ENCODE assay signal across 20 cellular contexts in the genomic region with DNA sequence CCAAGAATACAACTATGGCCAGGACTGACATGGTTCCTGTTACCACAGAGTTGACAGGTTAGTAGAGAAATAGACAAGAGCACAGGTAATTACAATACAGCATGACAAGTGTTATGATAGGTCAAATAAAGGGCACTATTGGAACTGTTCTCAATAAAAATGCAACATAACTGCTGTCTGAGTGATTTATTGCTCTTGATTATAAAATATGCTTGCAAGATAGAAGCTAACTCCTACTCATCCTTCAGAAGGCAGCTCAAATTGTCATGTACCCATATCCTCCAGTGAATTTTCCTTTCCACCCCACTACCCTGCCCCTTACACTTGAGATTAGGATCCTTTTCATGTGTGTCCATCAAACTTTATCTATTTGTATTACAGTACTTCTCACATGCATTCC. TPM values are rescaled to one million over a fixed set of nuclear protein-coding genes. Genes with fewer than 3 reads are reported as not detected.
DNase-seq lines count a peak whose midpoint lies in the region; ATAC-seq lines count a peak whose summit lies in the region.
"Had no signal": no experiment of that assay in that cellular context is flagged by ENCODE, and none has a peak within 500 bp of the region (broad histone marks: within the 10 kb centered on the region; RNA-seq: fewer than 3 reads in every experiment).

No MANE protein-coding gene starts in this region.

- DNase-seq in Karpas-422, result peak; percentile 38
- peak; percentile 31 for DNase-seq in NCI-H226
- DNase-seq in left kidney (ENCODE audit: low read depth, low spot score), result peak; percentile 29
- no peak for DNase-seq in NCI-H510A treated with DMSO at 0.1 percent for 48 hours (lab: John Stamatoyannopoulos, UW)
- no peak for DNase-seq in DMS 273 (lab: John Stamatoyannopoulos, UW; ENCODE audit: unreplicated experiment)
- no peak for DNase-seq in right cardiac atrium
- DNase-seq in OCI-M1 (lab: John Stamatoyannopoulos, UW), result no peak
- DNase-seq: 8988T; ACHN; AML-193; BE2C; CD4-positive, alpha-beta T cell; CD8-positive, alpha-beta memory T cell; DMS53; DMS79 treated with DMSO at 0.1 percent for 48 hours; GF-D8; GOT3 had no signal

- H3K9me3 ChIP-seq in Karpas-422 (ENCODE audit: low read length) (peaks cover 6% of the 10 kb centered on the region; the same call in 1 of the 2 replicates), right cardiac atrium (ENCODE audit: control insufficient read depth, low read length) (no peaks in the 10 kb centered on the region)
- H3K9me3 ChIP-seq: BE2C had no signal

- H2AFZ ChIP-seq in Karpas-422 (ENCODE audit: low read length), result no peak overlapping the region

- no peaks in the 10 kb centered on the region for H3K36me3 ChIP-seq in Karpas-422 (ENCODE audit: insufficient read depth, low read length)
- H3K36me3 ChIP-seq: BE2C; BLaER1 treated with 17β-estradiol and CSF1 and Interleukin-3, amounts not matched to agents 10 nM and 100 nM; HAP-1 had no signal

- no peaks in the 10 kb centered on the region for H3K9me2 ChIP-seq in Karpas-422 (replicated peaks; ENCODE audit: insufficient read depth, low read length)

- no peaks in the 10 kb centered on the region for H4K20me1 ChIP-seq in Karpas-422 (ENCODE audit: insufficient read depth, low read depth, low read length)
- H4K20me1 ChIP-seq: BLaER1 treated with 17β-estradiol and CSF1 and Interleukin-3, amounts not matched to agents 10 nM and 100 nM had no signal

- ATAC-seq in right cardiac atrium, result no peak
- ATAC-seq: A549 had no signal

- no peak overlapping the region for H3K4me3 ChIP-seq in Karpas-422 (ENCODE audit: low read length)
- no peak overlapping the region for H3K4me3 ChIP-seq in right cardiac atrium (ENCODE audit: low read length)
- H3K4me3 ChIP-seq: A549; BLaER1 treated with 17β-estradiol and CSF1 and Interleukin-3, amounts not matched to agents 10 nM and 100 nM; HAP-1 had no signal

- no peak overlapping the region for H3K4me2 ChIP-seq in Karpas-422 (ENCODE audit: low read depth, low read length, poor library complexity, severe bottlenecking)
- H3K4me2 ChIP-seq: A549; BLaER1 treated with 17β-estradiol and CSF1 and Interleukin-3, amounts not matched to agents 10 nM and 100 nM had no signal

- no peaks in the 10 kb centered on the region; the same call in 1 of the 2 replicates for H3K27me3 ChIP-seq in Karpas-422 (ENCODE audit: low read length)
- H3K27me3 ChIP-seq in right cardiac atrium (ENCODE audit: control insufficient read depth, insufficient read depth), result no peaks in the 10 kb centered on the region
- H3K27me3 ChIP-seq: BE2C; BLaER1 treated with 17β-estradiol and CSF1 and Interleukin-3, amounts not matched to agents 10 nM and 100 nM had no signal

- H3K9ac ChIP-seq in Karpas-422 (ENCODE audit: low read length), result no peak overlapping the region
- H3K9ac ChIP-seq: BLaER1 treated with 17β-estradiol and CSF1 and Interleukin-3, amounts not matched to agents 10 nM and 100 nM had no signal

- H3K4me1 ChIP-seq in Karpas-422 (ENCODE audit: low read length), result no peaks in the 10 kb centered on the region
- no peaks in the 10 kb centered on the region for H3K4me1 ChIP-seq in right cardiac atrium (ENCODE audit: control insufficient read depth, insufficient read depth, low read length)
- H3K4me1 ChIP-seq: A549; BE2C; BLaER1 treated with 17β-estradiol and CSF1 and Interleukin-3, amounts not matched to agents 10 nM and 100 nM; HAP-1 had no signal

- intact Hi-C loops in right cardiac atrium (cut with DNase I), result no loop called here

- H3K27ac ChIP-seq in Karpas-422 (ENCODE audit: low read length) (no peak overlapping the region), right cardiac atrium (ENCODE audit: low read length) (no peak overlapping the region)
- H3K27ac ChIP-seq: A549; BLaER1 treated with 17β-estradiol and CSF1 and Interleukin-3, amounts not matched to agents 10 nM and 100 nM had no signal

- no peaks in the 10 kb centered on the region for H3K79me2 ChIP-seq in Karpas-422 (ENCODE audit: low read length)

RNA-seq across cellular contexts. Expression of a gene that starts 35.1 kb away (rescaled TPM):
- total RNA-seq in Karpas-422 (2014; rRNA removed; shearing (Covaris generic); ENCODE audit: low replicate concordance), result 15.4 and 16.8 TPM in 2 replicates
- 1 to 10 TPM; 4.8 to 7.6 (median 5.2) TPM for total RNA-seq in right cardiac atrium
- 5.3 TPM for polyA plus RNA-seq in right cardiac atrium

Comparison
In these comparisons a context has a peak if more than half of its experiments do, and no peak if none do; other contexts are left out.
1. DNase-seq: peak in Karpas-422 (single experiment), NCI-H226 (single experiment) and left kidney (single experiment); none in NCI-H510A treated with DMSO at 0.1 percent for 48 hours (single experiment), DMS 273 (single experiment), right cardiac atrium (0 of 3) and OCI-M1 (single experiment).